20 cellular contexts compared by ENCODE assay signal in the genomic region with DNA sequence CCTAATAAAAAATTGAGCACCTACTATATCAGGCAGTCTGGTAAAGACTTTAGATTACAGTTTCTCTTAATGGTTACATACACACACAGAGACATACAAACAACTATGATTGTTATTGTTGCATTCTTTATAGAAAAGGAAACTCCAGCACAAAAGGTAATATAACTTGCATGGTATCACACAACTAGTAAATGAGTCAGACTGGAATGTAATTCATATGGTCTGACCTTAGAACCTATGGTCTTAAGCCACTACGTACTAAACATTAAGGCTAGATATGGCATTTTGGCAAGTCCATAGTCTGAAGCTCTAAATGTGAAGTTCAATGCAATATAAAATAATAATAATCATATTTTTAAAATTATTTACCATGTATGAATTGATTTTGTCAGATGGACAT.
"Had no signal": no experiment of that assay in that cellular context is flagged by ENCODE, and none has a peak within 500 bp of the region (broad histone marks: within the 10 kb centered on the region; RNA-seq: fewer than 3 reads in every experiment).

No MANE protein-coding gene starts in this region.

- H3K27me3 ChIP-seq: breast epithelium, hepatocyte, transverse colon, vagina had no signal

- H3K4me1 ChIP-seq: breast epithelium, left ventricle myocardium inferior, transverse colon, vagina had no signal

- H3K27ac ChIP-seq: breast epithelium, hepatocyte, left ventricle myocardium inferior, transverse colon, vagina had no signal

- H3K36me3 ChIP-seq: breast epithelium, left ventricle myocardium inferior, transverse colon, vagina had no signal

- DNase-seq: activated CD4-positive, alpha-beta T cell treated with anti-CD3 and anti-CD28 coated beads, Interleukin-2, amount 10 ng/mL, durations not matched to agents 24 days and 14 days; activated CD4-positive, CD25-positive, alpha-beta regulatory T cell; activated CD8-positive, alpha-beta memory T cell treated with anti-CD3 and anti-CD28 coated beads, Interleukin-2, amount 50 U/mL, for 48 hours; activated gamma-delta T cell treated with Interleukin-2 at 50 U/mL for 16 hours; activated naive CD8-positive, alpha-beta T cell treated with anti-CD3 and anti-CD28 coated beads for 36 hours; dermis blood vessel endothelial cell; erythroblast; kidney; left ventricle myocardium inferior; nucleus accumbens; right cardiac atrium; small intestine; stimulated activated CD4-positive, alpha-beta T cell treated with anti-CD3 and anti-CD28 coated beads, Interleukin-4, amount 100 ng/mL, for 4 hours; stimulated activated CD8-positive, alpha-beta memory T cell treated with anti-CD3 and anti-CD28 coated beads, Interleukin-4, amount 100 ng/mL, for 48 hours; stimulated activated naive CD4-positive, alpha-beta T cell treated with Interleukin-2 at 50 U/mL for 16 hours; substantia nigra; transverse colon had no signal

- H3K9me3 ChIP-seq: breast epithelium, left ventricle myocardium inferior, transverse colon, vagina had no signal

- H3K4me2 ChIP-seq: hepatocyte had no signal

- H3K4me3 ChIP-seq: breast epithelium, hepatocyte, left ventricle myocardium inferior, transverse colon, vagina had no signal

- FAIRE-seq: kidney, small intestine had no signal

- ATAC-seq: right cardiac atrium had no signal

- H2AFZ ChIP-seq: hepatocyte had no signal
